8 cellular contexts compared by ENCODE assay signal in genomic region chr3:194137314-194138097, GRCh38. TPM values are rescaled to one million over a fixed set of nuclear protein-coding genes. Genes with fewer than 3 reads are reported as not detected.
DNase-seq lines count a peak whose midpoint lies in the region; ATAC-seq and TF ChIP-seq lines count a peak whose summit lies in the region.

No MANE protein-coding gene starts in this region.

- H2AFZ ChIP-seq in PC-3 (ENCODE audit: low read length) (no peak overlapping the region), parathyroid adenoma (no peak overlapping the region)

- intact Hi-C loops in PC-3 (cut with micrococcal nuclease), result loop anchor here (5.0 kb wide), 1 partner anchor 475 kb away; no protein-coding TSS in a partner anchor
- intact Hi-C loops in activated naive CD4-positive, alpha-beta T cell treated with anti-CD3 and anti-CD28 coated beads for 36 hours (cut with micrococcal nuclease), result loop anchor here (1.0 to 10.0 kb wide), 9 partner anchors 167 to 1243 kb away; partner anchors contain the start of gene OPA1
- intact Hi-C loops in head of caudate nucleus (cut with DNase I), result loop anchor here (5.0 to 10.0 kb wide), 3 partner anchors 135 to 355 kb away; no protein-coding TSS in a partner anchor

- POLR2A ChIA-PET in PC-3 (lab: Charles Lee; ENCODE audit: unreplicated experiment), result interaction anchor here (0.7 to 1.6 kb wide), 5 partner anchors 170 to 356 kb away, joined by 3 to 10 read pairs (median 5); no protein-coding TSS in a partner anchor

- H3K4me2 ChIP-seq in PC-3 (ENCODE audit: low read length) (peak overlapping the region; percentile 96), parathyroid adenoma (ENCODE audit: low read length) (peak overlapping the region; percentile 93)

- TF ChIP-seq CTCF in PC-3 (conservative IDR thresholded peaks at IDR 0.05; ENCODE audit: low read depth, low read length), result peak; percentile 39; the same call in 1 of the 2 replicates
- TF ChIP-seq CTCF in parathyroid adenoma (IDR thresholded peaks at IDR 0.05), result peak; percentile 8

- peaks cover 18% of the 10 kb centered on the region for H3K27me3 ChIP-seq in CD4-positive, CD25-positive, alpha-beta regulatory T cell (ENCODE audit: control insufficient read depth, insufficient read depth, low read length)
- H3K27me3 ChIP-seq in PC-3 (ENCODE audit: low read length) (no peaks in the 10 kb centered on the region), parathyroid adenoma (ENCODE audit: control insufficient read depth, insufficient read depth, low read length) (no peaks in the 10 kb centered on the region)

- H3K9ac ChIP-seq in PC-3 (ENCODE audit: low read length) (peak overlapping the region; percentile 84), parathyroid adenoma (peak overlapping the region; percentile 82)

- peaks cover 54% of the 10 kb centered on the region for H3K4me1 ChIP-seq in CD4-positive, CD25-positive, alpha-beta regulatory T cell (ENCODE audit: control insufficient read depth, insufficient read depth, low read length, poor library complexity, severe bottlenecking)
- H3K4me1 ChIP-seq in PC-3 (ENCODE audit: insufficient read depth, low read length) (peaks cover 55% of the 10 kb centered on the region), parathyroid adenoma (peaks cover 33% of the 10 kb centered on the region)

- no peaks in the 10 kb centered on the region for H3K36me3 Mint-ChIP-seq in CD4-positive, CD25-positive, alpha-beta regulatory T cell
- no peaks in the 10 kb centered on the region for H3K36me3 Mint-ChIP-seq in activated naive CD4-positive, alpha-beta T cell treated with anti-CD3 and anti-CD28 coated beads for 36 hours (ENCODE audit: low read depth)

- peaks cover 22% of the 10 kb centered on the region for H4K20me1 ChIP-seq in PC-3 (ENCODE audit: low read length)

- peak overlapping the region; percentile 86 to 96 (median 89) for H3K4me3 Mint-ChIP-seq in CD4-positive, CD25-positive, alpha-beta regulatory T cell
- H3K4me3 Mint-ChIP-seq in activated naive CD4-positive, alpha-beta T cell treated with anti-CD3 and anti-CD28 coated beads for 36 hours, result peak overlapping the region; percentile 80

- CTCF ChIA-PET in PC-3 (lab: Charles Lee), result interaction anchor here (0.6 to 1.4 kb wide), 3 partner anchors 22 to 357 kb away, joined by 4 to 13 read pairs (median 4); no protein-coding TSS in a partner anchor
- CTCF ChIA-PET in activated naive CD4-positive, alpha-beta T cell treated with anti-CD3 and anti-CD28 coated beads for 36 hours (lab: Charles Lee), result interaction anchor here (0.6 to 1.9 kb wide), 7 partner anchors 17 to 1576 kb away, joined by 3 to 10 read pairs (median 3); no protein-coding TSS in a partner anchor

- DNase-seq in CD4-positive, CD25-positive, alpha-beta regulatory T cell, result peak; percentile 29 to 72 (median 39)
- DNase-seq in PC-3, result peak; percentile 72
- DNase-seq in activated naive CD4-positive, alpha-beta T cell treated with anti-CD3 and anti-CD28 coated beads for 36 hours, result peak; percentile 66
- DNase-seq in head of caudate nucleus, result peak in 34 of 42 donors; percentile 9 to 67 (median 38)

- H3K27ac ChIP-seq in CD4-positive, CD25-positive, alpha-beta regulatory T cell (ENCODE audit: insufficient read depth, low read length, poor library complexity, severe bottlenecking), result peak overlapping the region; percentile 5
- H3K27ac ChIP-seq in PC-3 (ENCODE audit: low read length), result peak overlapping the region; percentile 87
- peak overlapping the region; percentile 99 for H3K27ac ChIP-seq in parathyroid adenoma

- peaks cover 23 to 62% (median 42%) of the 10 kb centered on the region in 4 donors for H3K4me1 Mint-ChIP-seq in CD4-positive, CD25-positive, alpha-beta regulatory T cell
- H3K4me1 Mint-ChIP-seq in activated naive CD4-positive, alpha-beta T cell treated with anti-CD3 and anti-CD28 coated beads for 36 hours (ENCODE audit: low read depth), result peaks cover 37% of the 10 kb centered on the region

- ATAC-seq in CD4-positive, CD25-positive, alpha-beta regulatory T cell (ENCODE audit: low read depth in 2 of 2), result peak; percentile 10 to 15
- ATAC-seq in GM18909 (IDR thresholded peaks at IDR 0.05; ENCODE audit: poor library complexity, unreplicated experiment), result peak; percentile 40
- peak; percentile 44 for ATAC-seq in HG03354 (IDR thresholded peaks at IDR 0.05; ENCODE audit: poor library complexity, severe bottlenecking, unreplicated experiment)
- ATAC-seq in PC-3, result peak; percentile 0; the same call in 1 of the 2 replicates
- no peak for ATAC-seq in GM18858 (IDR thresholded peaks at IDR 0.05; ENCODE audit: unreplicated experiment)

- H3K4me3 ChIP-seq in CD4-positive, CD25-positive, alpha-beta regulatory T cell (ENCODE audit: low read depth, low read length), result peak overlapping the region; percentile 65
- H3K4me3 ChIP-seq in PC-3 (ENCODE audit: low read length) (peak overlapping the region; percentile 89), parathyroid adenoma (ENCODE audit: low read depth, low read length) (peak overlapping the region; percentile 99)

- H3K36me3 ChIP-seq in CD4-positive, CD25-positive, alpha-beta regulatory T cell (ENCODE audit: control insufficient read depth, insufficient read depth, low read length), result no peaks in the 10 kb centered on the region
- peaks cover 18% of the 10 kb centered on the region; the same call in 1 of the 2 replicates for H3K36me3 ChIP-seq in PC-3 (ENCODE audit: low read depth, low read length)
- no peaks in the 10 kb centered on the region for H3K36me3 ChIP-seq in parathyroid adenoma (ENCODE audit: control insufficient read depth, insufficient read depth, low read length)

- H3K9me3 Mint-ChIP-seq in CD4-positive, CD25-positive, alpha-beta regulatory T cell, result peaks cover 0 to 3% (median 0%) of the 10 kb centered on the region in 7 donors
- H3K9me3 Mint-ChIP-seq in activated naive CD4-positive, alpha-beta T cell treated with anti-CD3 and anti-CD28 coated beads for 36 hours, result no peaks in the 10 kb centered on the region

- no TSS peak for BruUV-seq in PC-3 (replicated peaks; lab: Mats Ljungman, UMichigan)

- H3K79me2 ChIP-seq in PC-3 (ENCODE audit: low read length) (peaks cover 42% of the 10 kb centered on the region), parathyroid adenoma (peaks cover 14% of the 10 kb centered on the region)

- peaks cover 68% of the 10 kb centered on the region for H3K27me3 Mint-ChIP-seq in CD4-positive, CD25-positive, alpha-beta regulatory T cell
- peaks cover 48% of the 10 kb centered on the region for H3K27me3 Mint-ChIP-seq in activated naive CD4-positive, alpha-beta T cell treated with anti-CD3 and anti-CD28 coated beads for 36 hours (ENCODE audit: low read depth)

- no peaks in the 10 kb centered on the region for H3K9me2 ChIP-seq in PC-3 (replicated peaks; ENCODE audit: low read length)

- peak overlapping the region in 1 of 3 donors; percentile 60 for H3K27ac Mint-ChIP-seq in CD4-positive, CD25-positive, alpha-beta regulatory T cell
- peak overlapping the region; percentile 31 for H3K27ac Mint-ChIP-seq in activated naive CD4-positive, alpha-beta T cell treated with anti-CD3 and anti-CD28 coated beads for 36 hours

- peaks cover 25% of the 10 kb centered on the region for H3F3A ChIP-seq in PC-3 (ENCODE audit: low read length, unreplicated experiment)

- H3K9me3 ChIP-seq in CD4-positive, CD25-positive, alpha-beta regulatory T cell (ENCODE audit: control insufficient read depth in 2 of 2, low read length in 2 of 2), result no peaks in the 10 kb centered on the region
- H3K9me3 ChIP-seq in PC-3 (ENCODE audit: low read length) (no peaks in the 10 kb centered on the region), parathyroid adenoma (ENCODE audit: control insufficient read depth, low read length) (no peaks in the 10 kb centered on the region)

RNA-seq across cellular contexts. Expression of gene HES1, which starts 1.6 kb away (rescaled TPM):
- total RNA-seq in CD4-positive, CD25-positive, alpha-beta regulatory T cell, result 10.5 TPM
- polyA plus RNA-seq in CD4-positive, CD25-positive, alpha-beta regulatory T cell, result under 1 TPM in 2 of 4 donors, not detected in 2; 0.17 to 0.71 TPM
- total RNA-seq in PC-3 (2014; rRNA removed), result 852 and 906 TPM in 2 replicates
- 1 to 10 TPM; 2.3 to 2.5 TPM for total RNA-seq in activated naive CD4-positive, alpha-beta T cell treated with anti-CD3 and anti-CD28 coated beads for 36 hours

Comparison
In these comparisons a context has a peak if more than half of its experiments do, and no peak if none do; other contexts are left out.
1. H3K27ac ChIP-seq: peak in every context shown above with its lines; median percentile 99 in parathyroid adenoma; 87 in PC-3; 5 in CD4-positive, CD25-positive, alpha-beta regulatory T cell.
2. RNA of gene HES1, which starts 1.6 kb away (total RNA-seq): 852 to 906 TPM in PC-3; 10.5 TPM in CD4-positive, CD25-positive, alpha-beta regulatory T cell (single experiment) and 2.3 to 2.5 TPM in activated naive CD4-positive, alpha-beta T cell treated with anti-CD3 and anti-CD28 coated beads for 36 hours; every median in the first group is over 10 times any median in the second.
3. Peak in every context shown above with its lines, with median percentiles within 50 percentile points of each other: DNase-seq and H3K4me3 ChIP-seq.